8 cellular contexts compared by ENCODE assay signal in the genomic region with DNA sequence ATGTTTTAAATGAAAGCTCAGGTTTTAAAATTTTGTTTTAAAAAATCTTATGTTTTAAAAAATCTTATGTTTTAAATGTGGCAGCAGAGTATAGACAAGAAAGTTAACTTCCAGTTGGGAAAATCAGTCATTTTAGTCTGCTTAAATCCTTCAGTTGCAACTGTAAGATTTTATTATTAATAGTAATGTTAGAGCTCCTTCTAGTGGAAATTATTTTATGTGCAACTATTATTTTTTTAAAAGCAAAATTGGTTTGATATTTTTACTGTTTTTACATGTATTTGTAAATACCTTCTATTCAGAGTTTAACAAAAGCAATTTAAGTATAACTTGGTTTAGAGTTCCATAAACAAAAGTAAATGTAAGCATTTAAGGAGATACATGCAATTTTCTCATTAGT. TPM values are rescaled to one million over a fixed set of nuclear protein-coding genes. Genes with fewer than 3 reads are reported as not detected.
DNase-seq lines count a peak whose midpoint lies in the region; ATAC-seq and TF ChIP-seq lines count a peak whose summit lies in the region.

No MANE protein-coding gene starts in this region.

- peaks cover 12% of the 10 kb centered on the region for H3K36me3 ChIP-seq in PC-3 (ENCODE audit: low read depth, low read length)
- H3K36me3 ChIP-seq in smooth muscle cell (ENCODE audit: low read depth) = peaks cover 15% of the 10 kb centered on the region

- TF ChIP-seq CTCF in PC-3 (conservative IDR thresholded peaks at IDR 0.05; ENCODE audit: low read depth, low read length) (peak; percentile 63), fibroblast of mammary gland (conservative IDR thresholded peaks at IDR 0.05; ENCODE audit: control insufficient read depth, insufficient read depth, low read depth, low read length) (peak; percentile 47), smooth muscle cell (IDR thresholded peaks at IDR 0.05; ENCODE audit: borderline replicate concordance, insufficient read depth, poor library complexity, severe bottlenecking) (peak; percentile 78)

- ATAC-seq in PC-3 (no peak), GM21786 (IDR thresholded peaks at IDR 0.05; ENCODE audit: unreplicated experiment) (no peak), HG03045 (IDR thresholded peaks at IDR 0.05; ENCODE audit: unreplicated experiment) (no peak)

- no TSS peak for BruUV-seq in PC-3 (replicated peaks; lab: Mats Ljungman, UMichigan)

- H2AFZ ChIP-seq in PC-3 (ENCODE audit: low read length) = no peak overlapping the region
- no peak overlapping the region for H2AFZ ChIP-seq in smooth muscle cell (ENCODE audit: low read depth)

- H3K27me3 ChIP-seq in PC-3 (ENCODE audit: low read length) = no peaks in the 10 kb centered on the region
- no peaks in the 10 kb centered on the region for H3K27me3 ChIP-seq in smooth muscle cell (ENCODE audit: low read depth)

- H3K9ac ChIP-seq in PC-3 (ENCODE audit: low read length) = no peak overlapping the region
- H3K9ac ChIP-seq in smooth muscle cell (ENCODE audit: low read depth) = no peak overlapping the region

- H3K9me2 ChIP-seq in PC-3 (replicated peaks; ENCODE audit: low read length) = no peaks in the 10 kb centered on the region

- peaks cover 19% of the 10 kb centered on the region for H3K79me2 ChIP-seq in PC-3 (ENCODE audit: low read length)
- peaks cover 5% of the 10 kb centered on the region for H3K79me2 ChIP-seq in smooth muscle cell (ENCODE audit: low read depth)

- intact Hi-C loops in PC-3 (cut with micrococcal nuclease) = loop anchor here (2.0 to 10.0 kb wide), 2 partner anchors 164 to 328 kb away; no protein-coding TSS in a partner anchor

- H3K9me3 ChIP-seq in PC-3 (ENCODE audit: low read length) = no peaks in the 10 kb centered on the region
- no peaks in the 10 kb centered on the region for H3K9me3 ChIP-seq in smooth muscle cell (replicated peaks; ENCODE audit: low read depth)

- DNase-seq in NCI-H1694 treated with DMSO at 0.1 percent for 48 hours (lab: John Stamatoyannopoulos, UW) = peak; percentile 26
- no peak for DNase-seq in NCI-H1694 (lab: John Stamatoyannopoulos, UW)
- peak; percentile 56 for DNase-seq in PC-3
- DNase-seq in fibroblast of mammary gland (ENCODE audit: low read depth) = peak; percentile 34
- no peak for DNase-seq in smooth muscle cell (lab: John Stamatoyannopoulos, UW; ENCODE audit: unreplicated experiment)
- no peak for DNase-seq in NCI-H2081 (lab: John Stamatoyannopoulos, UW)

- peaks cover under 1% of the 10 kb centered on the region; the same call in 1 of the 2 replicates for H3K4me1 ChIP-seq in PC-3 (ENCODE audit: insufficient read depth, low read length)
- no peaks in the 10 kb centered on the region for H3K4me1 ChIP-seq in smooth muscle cell (ENCODE audit: low read depth)

- POLR2A ChIA-PET in PC-3 (lab: Charles Lee; ENCODE audit: unreplicated experiment) = no interaction called here

- CTCF ChIA-PET in PC-3 (lab: Charles Lee) = interaction anchor here (0.7 to 1.1 kb wide), 3 partner anchors 8 to 352 kb away, joined by 3 to 5 read pairs (median 4); no protein-coding TSS in a partner anchor

- no peak overlapping the region for H3K4me3 ChIP-seq in PC-3 (ENCODE audit: low read length)
- no peak overlapping the region for H3K4me3 ChIP-seq in fibroblast of mammary gland (ENCODE audit: control insufficient read depth, low read depth, low read length)
- H3K4me3 ChIP-seq in smooth muscle cell = no peak overlapping the region

- H4K20me1 ChIP-seq in PC-3 (ENCODE audit: low read length) (no peaks in the 10 kb centered on the region), smooth muscle cell (ENCODE audit: low read depth) (no peaks in the 10 kb centered on the region)

- H3K27ac ChIP-seq in PC-3 (ENCODE audit: low read length) (no peak overlapping the region), smooth muscle cell (ENCODE audit: low read depth) (no peak overlapping the region)

- H3K4me2 ChIP-seq in PC-3 (ENCODE audit: low read length) (no peak overlapping the region), smooth muscle cell (no peak overlapping the region)

- no peaks in the 10 kb centered on the region for H3F3A ChIP-seq in PC-3 (ENCODE audit: low read length, unreplicated experiment)
- H3F3A ChIP-seq in smooth muscle cell (ENCODE audit: low read depth) = no peaks in the 10 kb centered on the region

RNA-seq across cellular contexts. Expression of a gene that starts 8.5 kb away (rescaled TPM):
- total RNA-seq in PC-3 (2014; rRNA removed) (6.9 and 7.5 TPM in 2 replicates), smooth muscle cell (4.1 and 24.6 TPM in 2 replicates)
- 6.2 and 7.0 TPM in 2 replicates for polyA plus RNA-seq in smooth muscle cell

Comparison
In these comparisons a context has a peak if more than half of its experiments do, and no peak if none do; other contexts are left out.
1. DNase-seq: peak in NCI-H1694 treated with DMSO at 0.1 percent for 48 hours (single experiment), PC-3 (single experiment) and fibroblast of mammary gland (single experiment); none in NCI-H1694 (single experiment), smooth muscle cell (single experiment) and NCI-H2081 (0 of 2).
2. Peak in every context shown above with its lines, with median percentiles within 50 percentile points of each other: CTCF ChIP-seq.